Comparison of ENCODE assay signal across 16 cellular contexts in the genomic region with DNA sequence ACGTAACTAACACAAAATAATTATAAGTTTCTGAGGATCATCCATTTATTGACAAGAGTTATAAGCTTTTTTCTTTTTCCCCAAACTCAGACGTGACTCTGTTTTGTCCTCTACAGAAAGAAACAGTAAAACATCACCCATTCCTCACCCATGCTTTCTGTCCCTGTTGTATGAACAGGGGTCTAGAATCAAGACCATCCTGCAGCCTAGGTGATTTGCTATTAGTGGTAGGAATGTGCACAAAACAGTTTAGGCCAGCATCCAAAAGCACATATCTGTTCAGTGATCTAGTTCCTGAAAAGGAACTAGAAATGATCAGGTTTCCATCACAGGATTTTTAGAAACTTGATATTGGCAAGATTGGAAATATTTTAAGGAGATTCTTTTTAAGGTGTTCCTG.
"Had no signal": no experiment of that assay in that cellular context is flagged by ENCODE, and none has a peak within 500 bp of the region (broad histone marks: within the 10 kb centered on the region; RNA-seq: fewer than 3 reads in every experiment).

No MANE protein-coding gene starts in this region.

- H3K27ac Mint-ChIP-seq: activated CD4-positive, alpha-beta memory T cell treated with anti-CD3 and anti-CD28 coated beads, Interleukin-2, amount 10 ng/mL, durations not matched to agents 7 days and 5 days; activated CD4-positive, alpha-beta T cell treated with anti-CD3 and anti-CD28 coated beads for 36 hours; activated T-cell treated with anti-CD3 and anti-CD28 coated beads, Interleukin-2, amount 50 U/mL, for 24 hours; stimulated activated naive CD8-positive, alpha-beta T cell treated with anti-CD3 and anti-CD28 coated beads, Interleukin-15, amount 100 ng/mL, for 72 hours had no signal

- H3K4me3 Mint-ChIP-seq: activated CD4-positive, alpha-beta memory T cell treated with anti-CD3 and anti-CD28 coated beads, Interleukin-2, amount 10 ng/mL, durations not matched to agents 7 days and 5 days; activated CD4-positive, alpha-beta T cell treated with anti-CD3 and anti-CD28 coated beads for 36 hours; activated T-cell treated with anti-CD3 and anti-CD28 coated beads, Interleukin-2, amount 50 U/mL, for 24 hours; stimulated activated naive CD8-positive, alpha-beta T cell treated with anti-CD3 and anti-CD28 coated beads, Interleukin-15, amount 100 ng/mL, for 72 hours had no signal

- H3K4me1 Mint-ChIP-seq: activated CD4-positive, alpha-beta memory T cell treated with anti-CD3 and anti-CD28 coated beads, Interleukin-2, amount 10 ng/mL, durations not matched to agents 7 days and 5 days; activated CD4-positive, alpha-beta T cell treated with anti-CD3 and anti-CD28 coated beads for 36 hours; stimulated activated naive CD8-positive, alpha-beta T cell treated with anti-CD3 and anti-CD28 coated beads, Interleukin-15, amount 100 ng/mL, for 72 hours had no signal

- H3K36me3 ChIP-seq: gastroesophageal sphincter, left ventricle myocardium inferior, ovary, vagina had no signal

- H3K27me3 Mint-ChIP-seq: activated CD4-positive, alpha-beta memory T cell treated with anti-CD3 and anti-CD28 coated beads, Interleukin-2, amount 10 ng/mL, durations not matched to agents 7 days and 5 days; activated CD4-positive, alpha-beta T cell treated with anti-CD3 and anti-CD28 coated beads for 36 hours; activated T-cell treated with anti-CD3 and anti-CD28 coated beads, Interleukin-2, amount 50 U/mL, for 24 hours; stimulated activated naive CD8-positive, alpha-beta T cell treated with anti-CD3 and anti-CD28 coated beads, Interleukin-15, amount 100 ng/mL, for 72 hours had no signal

- H3K9me3 Mint-ChIP-seq: activated CD4-positive, alpha-beta memory T cell treated with anti-CD3 and anti-CD28 coated beads, Interleukin-2, amount 10 ng/mL, durations not matched to agents 7 days and 5 days; activated T-cell treated with anti-CD3 and anti-CD28 coated beads, Interleukin-2, amount 50 U/mL, for 24 hours; stimulated activated naive CD8-positive, alpha-beta T cell treated with anti-CD3 and anti-CD28 coated beads, Interleukin-15, amount 100 ng/mL, for 72 hours had no signal

- H3K4me3 ChIP-seq: gastroesophageal sphincter, left ventricle myocardium inferior, ovary, vagina had no signal

- H3K9me3 ChIP-seq: gastroesophageal sphincter, left ventricle myocardium inferior, ovary, vagina had no signal

- H3K27ac ChIP-seq: left ventricle myocardium inferior, ovary, vagina, VCaP had no signal

- H3K27me3 ChIP-seq: gastroesophageal sphincter, ovary, vagina had no signal

- H3K4me1 ChIP-seq: vagina had no signal

- DNase-seq: activated CD4-positive, alpha-beta memory T cell treated with anti-CD3 and anti-CD28 coated beads, Interleukin-2, amount 10 ng/mL, durations not matched to agents 7 days and 5 days; activated CD4-positive, alpha-beta T cell treated with anti-CD3 and anti-CD28 coated beads for 36 hours; activated naive CD4-positive, alpha-beta T cell treated with anti-CD3 and anti-CD28 coated beads, Interleukin-2, amount 50 U/mL, for 16 hours; activated T-cell treated with anti-CD3 and anti-CD28 coated beads, Interleukin-2, amount 50 U/mL, for 24 hours; cerebellar nuclear complex; dermis blood vessel endothelial cell; erythroblast; kidney; left ventricle myocardium inferior; mesenchymal stem cell; ovary; stimulated activated CD4-positive, alpha-beta T cell treated with anti-CD3 and anti-CD28 coated beads, Interleukin-1b, Interleukin-23, amount 100 ng/mL, for 48 hours; stimulated activated naive CD8-positive, alpha-beta T cell treated with anti-CD3 and anti-CD28 coated beads, Interleukin-15, amount 100 ng/mL, for 72 hours had no signal

- ATAC-seq: activated CD4-positive, alpha-beta T cell treated with anti-CD3 and anti-CD28 coated beads for 36 hours; gastroesophageal sphincter; stimulated activated naive CD8-positive, alpha-beta T cell treated with anti-CD3 and anti-CD28 coated beads, Interleukin-15, amount 100 ng/mL, for 72 hours had no signal
